In genomic region chr13:51394724-51395123, GRCh38 we compare ENCODE assay signal across 37 cellular contexts. TPM values are rescaled to one million over a fixed set of nuclear protein-coding genes. Genes with fewer than 3 reads are reported as not detected.
"Had no signal": no experiment of that assay in that cellular context is flagged by ENCODE, and none has a peak within 500 bp of the region (broad histone marks: within the 10 kb centered on the region; RNA-seq: fewer than 3 reads in every experiment).

No MANE protein-coding gene starts in this region.

- FAIRE-seq: astrocyte, TTC549 had no signal

- H3K9me3 ChIP-seq: adrenal gland, body of pancreas, breast epithelium had no signal

- H3K27ac Mint-ChIP-seq: activated CD4-positive, alpha-beta memory T cell treated with anti-CD3 and anti-CD28 coated beads for 36 hours; activated CD4-positive, alpha-beta T cell treated with anti-CD3 and anti-CD28 coated beads, Interleukin-2, amount 10 ng/mL, durations not matched to agents 24 days and 14 days; activated CD8-positive, alpha-beta T cell treated with anti-CD3 and anti-CD28 coated beads for 36 hours; activated naive CD4-positive, alpha-beta T cell treated with anti-CD3 and anti-CD28 coated beads, Interleukin-2, amount 50 U/mL, for 72 hours; activated T-cell treated with anti-CD3 and anti-CD28 coated beads, Interleukin-2, amount 50 U/mL, for 24 hours; activated T-helper 1 cell treated with anti-CD3 and anti-CD28 coated beads, Interleukin-12 subunit alpha, Interleukin-12 subunit beta, Interleukin-2, Interleukin-4 antibody, amounts not matched to agents 30 ng/mL and 10 ng/mL and 1 ng/mL, durations not matched to agents 14 hours and 24 hours and 36 hours; activated T-helper 17 cell treated with anti-CD3 and anti-CD28 coated beads, Interleukin-2, amount 50 U/mL, for 72 hours; T-helper 1 cell treated with Interleukin-12 subunit alpha and Interleukin-12 subunit beta and Interleukin-4 antibody, amounts not matched to agents 30 μg/mL and 1 μg/mL, for 36 hours; T-helper 2 cell treated with Interferon-gamma antibody and Interleukin-4, amounts not matched to agents 5 μg/mL and 100 μg/mL, for 36 hours had no signal

- DNase-seq: activated B cell treated with CpG ODN at 0.5 μM for 24 hours; activated CD4-positive, alpha-beta memory T cell treated with anti-CD3 and anti-CD28 coated beads for 36 hours; activated CD4-positive, alpha-beta T cell treated with anti-CD3 and anti-CD28 coated beads for 4 hours; activated CD4-positive, alpha-beta T cell treated with anti-CD3 and anti-CD28 coated beads, Interleukin-2, amount 10 ng/mL, durations not matched to agents 24 days and 14 days; activated CD4-positive, alpha-beta T cell treated with anti-CD3 and anti-CD28 coated beads, Interleukin-2, amount 50 U/mL, for 1 hour; activated CD4-positive, alpha-beta T cell treated with anti-CD3 and anti-CD28 coated beads, Interleukin-2, amount 50 U/mL, for 4 hours; activated CD4-positive, CD25-positive, alpha-beta regulatory T cell treated with anti-CD3 and anti-CD28 coated beads, Interleukin-2, amount 50 U/mL, for 72 hours; activated CD8-positive, alpha-beta memory T cell treated with anti-CD3 and anti-CD28 coated beads, Interleukin-2, amount 50 U/mL, for 4 hours; activated CD8-positive, alpha-beta T cell treated with anti-CD3 and anti-CD28 coated beads for 36 hours; activated effector memory CD4-positive, alpha-beta T cell treated with anti-CD3 and anti-CD28 coated beads, Interleukin-2, amount 50 U/mL, for 16 hours; activated gamma-delta T cell treated with Interleukin-2 at 50 U/mL for 16 hours; activated naive CD4-positive, alpha-beta T cell; activated naive CD4-positive, alpha-beta T cell treated with anti-CD3 and anti-CD28 coated beads for 36 hours; activated naive CD4-positive, alpha-beta T cell treated with anti-CD3 and anti-CD28 coated beads, Interleukin-2, amount 50 U/mL, for 16 hours; activated T-cell treated with anti-CD3 and anti-CD28 coated beads for 4 hours; activated T-cell treated with anti-CD3 and anti-CD28 coated beads, Interleukin-2, amount 50 U/mL, for 24 hours; activated T-cell treated with anti-CD3 and anti-CD28 coated beads, Interleukin-2, amount 50 U/mL, for 48 hours; adrenal gland; amniotic stem cell; aorta; body of pancreas; brain microvascular endothelial cell; central memory CD4-positive, alpha-beta T cell; T-helper 1 cell; T-helper 2 cell; T-helper 9 cell had no signal

- H3K27me3 Mint-ChIP-seq: activated B cell treated with CpG ODN at 0.5 μM for 24 hours; activated CD4-positive, alpha-beta memory T cell treated with anti-CD3 and anti-CD28 coated beads for 36 hours; activated CD4-positive, alpha-beta T cell treated with anti-CD3 and anti-CD28 coated beads, Interleukin-2, amount 10 ng/mL, durations not matched to agents 24 days and 14 days; activated CD8-positive, alpha-beta T cell treated with anti-CD3 and anti-CD28 coated beads for 36 hours; activated T-cell treated with anti-CD3 and anti-CD28 coated beads, Interleukin-2, amount 50 U/mL, for 24 hours; activated T-helper 17 cell treated with anti-CD3 and anti-CD28 coated beads, Interleukin-2, amount 50 U/mL, for 72 hours had no signal

- H3K4me3 Mint-ChIP-seq: activated B cell treated with CpG ODN at 0.5 μM for 24 hours; activated CD4-positive, alpha-beta memory T cell treated with anti-CD3 and anti-CD28 coated beads for 36 hours; activated CD4-positive, alpha-beta T cell treated with anti-CD3 and anti-CD28 coated beads, Interleukin-2, amount 10 ng/mL, durations not matched to agents 24 days and 14 days; activated CD8-positive, alpha-beta T cell treated with anti-CD3 and anti-CD28 coated beads for 36 hours; activated naive CD4-positive, alpha-beta T cell treated with anti-CD3 and anti-CD28 coated beads for 36 hours; activated T-cell treated with anti-CD3 and anti-CD28 coated beads, Interleukin-2, amount 50 U/mL, for 24 hours; activated T-helper 1 cell treated with anti-CD3 and anti-CD28 coated beads, Interleukin-12 subunit alpha, Interleukin-12 subunit beta, Interleukin-2, Interleukin-4 antibody, amounts not matched to agents 30 ng/mL and 10 ng/mL and 1 ng/mL, durations not matched to agents 14 hours and 24 hours and 36 hours; activated T-helper 17 cell treated with anti-CD3 and anti-CD28 coated beads, Interleukin-2, amount 50 U/mL, for 72 hours; T-helper 1 cell treated with Interleukin-12 subunit alpha and Interleukin-12 subunit beta and Interleukin-4 antibody, amounts not matched to agents 30 μg/mL and 1 μg/mL, for 36 hours; T-helper 2 cell treated with Interferon-gamma antibody and Interleukin-4, amounts not matched to agents 5 μg/mL and 100 μg/mL, for 36 hours had no signal

- H3K27me3 ChIP-seq: adrenal gland, body of pancreas, brain microvascular endothelial cell, breast epithelium had no signal

- ATAC-seq: activated CD8-positive, alpha-beta T cell treated with anti-CD3 and anti-CD28 coated beads for 36 hours; activated naive CD4-positive, alpha-beta T cell treated with anti-CD3 and anti-CD28 coated beads, Interleukin-2, amount 50 U/mL, for 72 hours; activated T-helper 17 cell treated with anti-CD3 and anti-CD28 coated beads, Interleukin-2, amount 50 U/mL, for 72 hours; body of pancreas had no signal

- H3K9me3 Mint-ChIP-seq: activated B cell treated with CpG ODN at 0.5 μM for 24 hours; activated CD4-positive, alpha-beta memory T cell treated with anti-CD3 and anti-CD28 coated beads for 36 hours; activated CD8-positive, alpha-beta T cell treated with anti-CD3 and anti-CD28 coated beads for 36 hours; activated naive CD4-positive, alpha-beta T cell treated with anti-CD3 and anti-CD28 coated beads for 36 hours; activated naive CD4-positive, alpha-beta T cell treated with anti-CD3 and anti-CD28 coated beads, Interleukin-2, amount 50 U/mL, for 72 hours; activated T-cell treated with anti-CD3 and anti-CD28 coated beads, Interleukin-2, amount 50 U/mL, for 24 hours; activated T-helper 1 cell treated with anti-CD3 and anti-CD28 coated beads, Interleukin-12 subunit alpha, Interleukin-12 subunit beta, Interleukin-2, Interleukin-4 antibody, amounts not matched to agents 30 ng/mL and 10 ng/mL and 1 ng/mL, durations not matched to agents 14 hours and 24 hours and 36 hours; activated T-helper 17 cell treated with anti-CD3 and anti-CD28 coated beads, Interleukin-2, amount 50 U/mL, for 72 hours; T-helper 1 cell treated with Interleukin-12 subunit alpha and Interleukin-12 subunit beta and Interleukin-4 antibody, amounts not matched to agents 30 μg/mL and 1 μg/mL, for 36 hours; T-helper 2 cell treated with Interferon-gamma antibody and Interleukin-4, amounts not matched to agents 5 μg/mL and 100 μg/mL, for 36 hours had no signal

- H3K27ac ChIP-seq: adrenal gland, body of pancreas, brain microvascular endothelial cell, breast epithelium, VCaP had no signal

RNA-seq across cellular contexts. Expression of gene SERPINE3, which starts 55.2 kb away (rescaled TPM):
- total RNA-seq: activated B cell treated with CpG ODN at 0.5 μM for 24 hours; activated CD4-positive, alpha-beta memory T cell treated with anti-CD3 and anti-CD28 coated beads for 36 hours; activated CD4-positive, alpha-beta T cell treated with anti-CD3 and anti-CD28 coated beads, Interleukin-2, amount 10 ng/mL, durations not matched to agents 24 days and 14 days; activated CD8-positive, alpha-beta memory T cell treated with anti-CD3 and anti-CD28 coated beads for 36 hours; activated CD8-positive, alpha-beta T cell treated with anti-CD3 and anti-CD28 coated beads for 36 hours; activated naive CD4-positive, alpha-beta T cell treated with anti-CD3 and anti-CD28 coated beads for 36 hours; activated naive CD4-positive, alpha-beta T cell treated with anti-CD3 and anti-CD28 coated beads, Interleukin-2, amount 50 U/mL, for 72 hours; activated T-helper 1 cell treated with anti-CD3 and anti-CD28 coated beads, Interleukin-12 subunit alpha, Interleukin-12 subunit beta, Interleukin-2, Interleukin-4 antibody, amounts not matched to agents 30 ng/mL and 10 ng/mL and 1 ng/mL, durations not matched to agents 14 hours and 24 hours and 36 hours; activated T-helper 17 cell treated with anti-CD3 and anti-CD28 coated beads, Interleukin-2, amount 50 U/mL, for 72 hours; adrenal gland; aorta; astrocyte; body of pancreas; cardiac septum had no signal
